Comparison of ENCODE assay signal across 2 cellular contexts in the genomic region with DNA sequence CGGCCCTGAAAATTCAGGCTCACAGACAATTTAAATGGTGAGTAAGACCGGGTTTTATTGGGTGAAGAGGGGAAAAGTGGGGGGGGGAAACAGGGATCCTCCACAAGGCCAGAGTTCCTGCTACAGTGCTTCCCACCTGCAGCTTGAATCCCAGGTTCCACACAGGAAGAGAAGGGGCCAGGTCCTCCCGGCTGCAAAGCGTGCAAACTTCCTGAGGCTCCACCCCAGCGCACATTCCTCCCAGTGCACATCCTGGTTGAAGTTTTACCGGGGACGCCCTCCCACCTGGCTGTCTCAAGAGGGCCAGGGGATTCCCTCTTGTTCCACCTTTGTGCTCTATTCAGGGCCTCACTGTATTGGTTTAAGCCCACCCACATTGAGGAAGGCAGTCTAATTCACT.
TF ChIP-seq lines count a peak whose summit lies in the region.

No MANE protein-coding gene starts in this region.

TF ChIP-seq in GM23338, 12 proteins besides CTCF, POLR2A, EP300 and RAD21 (continued from another document):
- TF ChIP-seq, protein P1, sequence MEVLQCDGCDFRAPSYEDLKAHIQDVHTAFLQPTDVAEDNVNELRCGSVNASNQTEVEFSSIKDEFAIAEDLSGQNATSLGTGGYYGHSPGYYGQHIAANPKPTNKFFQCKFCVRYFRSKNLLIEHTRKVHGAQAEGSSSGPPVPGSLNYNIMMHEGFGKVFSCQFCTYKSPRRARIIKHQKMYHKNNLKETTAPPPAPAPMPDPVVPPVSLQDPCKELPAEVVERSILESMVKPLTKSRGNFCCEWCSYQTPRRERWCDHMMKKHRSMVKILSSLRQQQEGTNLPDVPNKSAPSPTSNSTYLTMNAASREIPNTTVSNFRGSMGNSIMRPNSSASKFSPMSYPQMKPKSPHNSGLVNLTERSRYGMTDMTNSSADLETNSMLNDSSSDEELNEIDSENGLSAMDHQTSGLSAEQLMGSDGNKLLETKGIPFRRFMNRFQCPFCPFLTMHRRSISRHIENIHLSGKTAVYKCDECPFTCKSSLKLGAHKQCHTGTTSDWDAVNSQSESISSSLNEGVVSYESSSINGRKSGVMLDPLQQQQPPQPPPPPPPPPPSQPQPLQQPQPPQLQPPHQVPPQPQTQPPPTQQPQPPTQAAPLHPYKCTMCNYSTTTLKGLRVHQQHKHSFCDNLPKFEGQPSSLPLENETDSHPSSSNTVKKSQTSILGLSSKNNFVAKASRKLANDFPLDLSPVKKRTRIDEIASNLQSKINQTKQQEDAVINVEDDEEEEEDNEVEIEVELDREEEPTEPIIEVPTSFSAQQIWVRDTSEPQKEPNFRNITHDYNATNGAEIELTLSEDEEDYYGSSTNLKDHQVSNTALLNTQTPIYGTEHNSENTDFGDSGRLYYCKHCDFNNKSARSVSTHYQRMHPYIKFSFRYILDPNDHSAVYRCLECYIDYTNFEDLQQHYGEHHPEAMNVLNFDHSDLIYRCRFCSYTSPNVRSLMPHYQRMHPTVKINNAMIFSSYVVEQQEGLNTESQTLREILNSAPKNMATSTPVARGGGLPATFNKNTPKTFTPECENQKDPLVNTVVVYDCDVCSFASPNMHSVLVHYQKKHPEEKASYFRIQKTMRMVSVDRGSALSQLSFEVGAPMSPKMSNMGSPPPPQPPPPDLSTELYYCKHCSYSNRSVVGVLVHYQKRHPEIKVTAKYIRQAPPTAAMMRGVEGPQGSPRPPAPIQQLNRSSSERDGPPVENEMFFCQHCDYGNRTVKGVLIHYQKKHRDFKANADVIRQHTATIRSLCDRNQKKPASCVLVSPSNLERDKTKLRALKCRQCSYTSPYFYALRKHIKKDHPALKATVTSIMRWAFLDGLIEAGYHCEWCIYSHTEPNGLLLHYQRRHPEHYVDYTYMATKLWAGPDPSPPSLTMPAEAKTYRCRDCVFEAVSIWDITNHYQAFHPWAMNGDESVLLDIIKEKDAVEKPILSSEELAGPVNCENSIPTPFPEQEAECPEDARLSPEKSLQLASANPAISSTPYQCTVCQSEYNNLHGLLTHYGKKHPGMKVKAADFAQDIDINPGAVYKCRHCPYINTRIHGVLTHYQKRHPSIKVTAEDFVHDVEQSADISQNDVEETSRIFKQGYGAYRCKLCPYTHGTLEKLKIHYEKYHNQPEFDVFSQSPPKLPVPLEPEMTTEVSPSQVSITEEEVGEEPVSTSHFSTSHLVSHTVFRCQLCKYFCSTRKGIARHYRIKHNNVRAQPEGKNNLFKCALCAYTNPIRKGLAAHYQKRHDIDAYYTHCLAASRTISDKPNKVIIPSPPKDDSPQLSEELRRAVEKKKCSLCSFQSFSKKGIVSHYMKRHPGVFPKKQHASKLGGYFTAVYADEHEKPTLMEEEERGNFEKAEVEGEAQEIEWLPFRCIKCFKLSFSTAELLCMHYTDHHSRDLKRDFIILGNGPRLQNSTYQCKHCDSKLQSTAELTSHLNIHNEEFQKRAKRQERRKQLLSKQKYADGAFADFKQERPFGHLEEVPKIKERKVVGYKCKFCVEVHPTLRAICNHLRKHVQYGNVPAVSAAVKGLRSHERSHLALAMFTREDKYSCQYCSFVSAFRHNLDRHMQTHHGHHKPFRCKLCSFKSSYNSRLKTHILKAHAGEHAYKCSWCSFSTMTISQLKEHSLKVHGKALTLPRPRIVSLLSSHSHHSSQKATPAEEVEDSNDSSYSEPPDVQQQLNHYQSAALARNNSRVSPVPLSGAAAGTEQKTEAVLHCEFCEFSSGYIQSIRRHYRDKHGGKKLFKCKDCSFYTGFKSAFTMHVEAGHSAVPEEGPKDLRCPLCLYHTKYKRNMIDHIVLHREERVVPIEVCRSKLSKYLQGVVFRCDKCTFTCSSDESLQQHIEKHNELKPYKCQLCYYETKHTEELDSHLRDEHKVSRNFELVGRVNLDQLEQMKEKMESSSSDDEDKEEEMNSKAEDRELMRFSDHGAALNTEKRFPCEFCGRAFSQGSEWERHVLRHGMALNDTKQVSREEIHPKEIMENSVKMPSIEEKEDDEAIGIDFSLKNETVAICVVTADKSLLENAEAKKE (CRISPR knock-in tag; IDR thresholded peaks at IDR 0.05): no peak
- TF ChIP-seq, protein P2, sequence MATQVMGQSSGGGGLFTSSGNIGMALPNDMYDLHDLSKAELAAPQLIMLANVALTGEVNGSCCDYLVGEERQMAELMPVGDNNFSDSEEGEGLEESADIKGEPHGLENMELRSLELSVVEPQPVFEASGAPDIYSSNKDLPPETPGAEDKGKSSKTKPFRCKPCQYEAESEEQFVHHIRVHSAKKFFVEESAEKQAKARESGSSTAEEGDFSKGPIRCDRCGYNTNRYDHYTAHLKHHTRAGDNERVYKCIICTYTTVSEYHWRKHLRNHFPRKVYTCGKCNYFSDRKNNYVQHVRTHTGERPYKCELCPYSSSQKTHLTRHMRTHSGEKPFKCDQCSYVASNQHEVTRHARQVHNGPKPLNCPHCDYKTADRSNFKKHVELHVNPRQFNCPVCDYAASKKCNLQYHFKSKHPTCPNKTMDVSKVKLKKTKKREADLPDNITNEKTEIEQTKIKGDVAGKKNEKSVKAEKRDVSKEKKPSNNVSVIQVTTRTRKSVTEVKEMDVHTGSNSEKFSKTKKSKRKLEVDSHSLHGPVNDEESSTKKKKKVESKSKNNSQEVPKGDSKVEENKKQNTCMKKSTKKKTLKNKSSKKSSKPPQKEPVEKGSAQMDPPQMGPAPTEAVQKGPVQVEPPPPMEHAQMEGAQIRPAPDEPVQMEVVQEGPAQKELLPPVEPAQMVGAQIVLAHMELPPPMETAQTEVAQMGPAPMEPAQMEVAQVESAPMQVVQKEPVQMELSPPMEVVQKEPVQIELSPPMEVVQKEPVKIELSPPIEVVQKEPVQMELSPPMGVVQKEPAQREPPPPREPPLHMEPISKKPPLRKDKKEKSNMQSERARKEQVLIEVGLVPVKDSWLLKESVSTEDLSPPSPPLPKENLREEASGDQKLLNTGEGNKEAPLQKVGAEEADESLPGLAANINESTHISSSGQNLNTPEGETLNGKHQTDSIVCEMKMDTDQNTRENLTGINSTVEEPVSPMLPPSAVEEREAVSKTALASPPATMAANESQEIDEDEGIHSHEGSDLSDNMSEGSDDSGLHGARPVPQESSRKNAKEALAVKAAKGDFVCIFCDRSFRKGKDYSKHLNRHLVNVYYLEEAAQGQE (IDR thresholded peaks at IDR 0.05; ENCODE audit: unreplicated experiment): no peak
- TF ChIP-seq POLR2AphosphoS5 (IDR thresholded peaks at IDR 0.05; ENCODE audit: low read depth) (no peak), NANOG (IDR thresholded peaks at IDR 0.05; ENCODE audit: borderline replicate concordance) (no peak), ZNF331 (CRISPR knock-in tag; IDR thresholded peaks at IDR 0.05; ENCODE audit: low read depth) (no peak), ZNF114 (CRISPR knock-in tag; IDR thresholded peaks at IDR 0.05) (no peak), STAT1 (IDR thresholded peaks at IDR 0.05; ENCODE audit: unreplicated experiment) (no peak), JUNB (IDR thresholded peaks at IDR 0.05; ENCODE audit: unreplicated experiment) (no peak)
- TF ChIP-seq, protein P3, sequence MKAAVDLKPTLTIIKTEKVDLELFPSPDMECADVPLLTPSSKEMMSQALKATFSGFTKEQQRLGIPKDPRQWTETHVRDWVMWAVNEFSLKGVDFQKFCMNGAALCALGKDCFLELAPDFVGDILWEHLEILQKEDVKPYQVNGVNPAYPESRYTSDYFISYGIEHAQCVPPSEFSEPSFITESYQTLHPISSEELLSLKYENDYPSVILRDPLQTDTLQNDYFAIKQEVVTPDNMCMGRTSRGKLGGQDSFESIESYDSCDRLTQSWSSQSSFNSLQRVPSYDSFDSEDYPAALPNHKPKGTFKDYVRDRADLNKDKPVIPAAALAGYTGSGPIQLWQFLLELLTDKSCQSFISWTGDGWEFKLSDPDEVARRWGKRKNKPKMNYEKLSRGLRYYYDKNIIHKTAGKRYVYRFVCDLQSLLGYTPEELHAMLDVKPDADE (IDR thresholded peaks at IDR 0.05): no peak

TF ChIP-seq in K562, 482 proteins besides CTCF, POLR2A, EP300 and RAD21 (continued from another document):
- TF ChIP-seq, protein P4, sequence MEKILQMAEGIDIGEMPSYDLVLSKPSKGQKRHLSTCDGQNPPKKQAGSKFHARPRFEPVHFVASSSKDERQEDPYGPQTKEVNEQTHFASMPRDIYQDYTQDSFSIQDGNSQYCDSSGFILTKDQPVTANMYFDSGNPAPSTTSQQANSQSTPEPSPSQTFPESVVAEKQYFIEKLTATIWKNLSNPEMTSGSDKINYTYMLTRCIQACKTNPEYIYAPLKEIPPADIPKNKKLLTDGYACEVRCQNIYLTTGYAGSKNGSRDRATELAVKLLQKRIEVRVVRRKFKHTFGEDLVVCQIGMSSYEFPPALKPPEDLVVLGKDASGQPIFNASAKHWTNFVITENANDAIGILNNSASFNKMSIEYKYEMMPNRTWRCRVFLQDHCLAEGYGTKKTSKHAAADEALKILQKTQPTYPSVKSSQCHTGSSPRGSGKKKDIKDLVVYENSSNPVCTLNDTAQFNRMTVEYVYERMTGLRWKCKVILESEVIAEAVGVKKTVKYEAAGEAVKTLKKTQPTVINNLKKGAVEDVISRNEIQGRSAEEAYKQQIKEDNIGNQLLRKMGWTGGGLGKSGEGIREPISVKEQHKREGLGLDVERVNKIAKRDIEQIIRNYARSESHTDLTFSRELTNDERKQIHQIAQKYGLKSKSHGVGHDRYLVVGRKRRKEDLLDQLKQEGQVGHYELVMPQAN (IDR thresholded peaks at IDR 0.05; ENCODE audit: borderline replicate concordance): no peak
